Comparison of ENCODE assay signal across 9 cellular contexts in the genomic region with DNA sequence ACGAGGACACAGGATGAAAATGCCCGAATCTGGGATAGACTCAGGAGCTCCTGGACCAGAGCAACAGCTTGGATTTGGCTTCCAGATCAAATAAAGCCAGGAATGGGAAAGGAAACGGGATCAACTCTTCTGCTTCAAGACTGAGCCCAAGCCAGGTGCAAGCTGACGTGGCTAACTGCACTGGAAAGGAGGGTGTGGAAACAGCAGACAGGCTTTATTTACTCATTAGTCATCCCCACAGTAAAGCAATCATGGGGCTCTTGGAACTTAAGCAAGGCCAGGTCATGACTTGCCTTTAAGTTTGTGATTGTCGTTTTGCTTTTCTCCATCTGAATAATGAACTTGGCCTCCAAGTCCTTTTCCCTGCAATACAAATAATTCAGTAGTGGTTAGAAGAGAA. TPM values are rescaled to one million over a fixed set of nuclear protein-coding genes. Genes with fewer than 3 reads are reported as not detected.
A peak's percentile ranks its signal among the peaks of the same experiment; 100 is the strongest.
DNase-seq lines count a peak whose midpoint lies in the region; ATAC-seq and TF ChIP-seq lines count a peak whose summit lies in the region.
"Had no signal": no experiment of that assay in that cellular context is flagged by ENCODE, and none has a peak within 500 bp of the region (broad histone marks: within the 10 kb centered on the region; RNA-seq: fewer than 3 reads in every experiment).

No MANE protein-coding gene starts in this region.

- peaks cover 30% of the 10 kb centered on the region for H3K36me3 Mint-ChIP-seq in WTC11

- H3K9me3 Mint-ChIP-seq in WTC11: peaks cover 24% of the 10 kb centered on the region

- no peaks in the 10 kb centered on the region for H3K9me2 ChIP-seq in Karpas-422 (replicated peaks; ENCODE audit: insufficient read depth, low read length)

- no peaks in the 10 kb centered on the region for H3K79me2 ChIP-seq in ACC112 (ENCODE audit: control insufficient read depth, insufficient read depth, low read length, unreplicated experiment)
- no peaks in the 10 kb centered on the region for H3K79me2 ChIP-seq in Karpas-422 (ENCODE audit: low read length)

- no peaks in the 10 kb centered on the region for H3K9me3 ChIP-seq in Karpas-422 (ENCODE audit: low read length)

- H3K4me2 ChIP-seq in Karpas-422 (ENCODE audit: low read depth, low read length, poor library complexity, severe bottlenecking): no peak overlapping the region

- ATAC-seq in WTC11: no peak; the same call in 1 of the 2 replicates

- no peak for TF ChIP-seq CTCF in WTC11 (IDR thresholded peaks at IDR 0.05)

- CTCF ChIA-PET in WTC11 (lab: Charles Lee): interaction anchor here (0.5 kb wide), 1 partner anchor 213 kb away, joined by 3 read pairs; no protein-coding TSS in a partner anchor

- POLR2A ChIA-PET in WTC11 (lab: Charles Lee): no interaction called here

- H3K27me3 Mint-ChIP-seq in WTC11 (ENCODE audit: low read depth): no peaks in the 10 kb centered on the region

- H3K27me3 ChIP-seq in ACC112 (ENCODE audit: insufficient read depth, low read length) (no peaks in the 10 kb centered on the region), Karpas-422 (ENCODE audit: low read length) (no peaks in the 10 kb centered on the region)

- DNase-seq in M059J (ENCODE audit: low read depth) (peak; percentile 92), WTC11 (ENCODE audit: low spot score) (no peak), left kidney (ENCODE audit: low read depth, low spot score) (peak; percentile 56), SKM-1 treated with dmso at 0.1 percent for 144 hours (lab: John Stamatoyannopoulos, UW; ENCODE audit: unreplicated experiment) (no peak), OCI-M2 (lab: John Stamatoyannopoulos, UW; ENCODE audit: unreplicated experiment) (no peak), Karpas-422 (no peak)
- DNase-seq in stimulated activated naive CD4-positive, alpha-beta T cell treated with Interleukin-2 at 50 U/mL for 16 hours (lab: John Stamatoyannopoulos, UW): no peak

- no peak overlapping the region for H3K4me3 Mint-ChIP-seq in WTC11

- no peak overlapping the region for H3K9ac ChIP-seq in Karpas-422 (ENCODE audit: low read length)

- H3K4me3 ChIP-seq in ACC112 (ENCODE audit: low read depth, low read length) (0 out of 2 replicates have a peak overlapping the region, but pooled peaks have one; percentile 17), Karpas-422 (ENCODE audit: low read length) (no peak overlapping the region)

- H3K27ac ChIP-seq in ACC112 (ENCODE audit: low read depth, low read length) (peak overlapping the region; percentile 63), Karpas-422 (ENCODE audit: low read length) (no peak overlapping the region)
- H3K27ac ChIP-seq: VCaP had no signal

- H2AFZ ChIP-seq in ACC112 (ENCODE audit: low read length, unreplicated experiment) (peak overlapping the region; percentile 43), Karpas-422 (ENCODE audit: low read length) (no peak overlapping the region)

- peak overlapping the region; percentile 23; the same call in 1 of the 2 replicates for H3K27ac Mint-ChIP-seq in WTC11

- H3K4me1 Mint-ChIP-seq in WTC11: peaks cover 38% of the 10 kb centered on the region

- no peaks in the 10 kb centered on the region for H4K20me1 ChIP-seq in Karpas-422 (ENCODE audit: insufficient read depth, low read depth, low read length)

- H3K36me3 ChIP-seq in ACC112 (ENCODE audit: insufficient read depth, low read length): no peaks in the 10 kb centered on the region
- no peaks in the 10 kb centered on the region for H3K36me3 ChIP-seq in Karpas-422 (ENCODE audit: insufficient read depth, low read length)

- H3K4me1 ChIP-seq in ACC112 (ENCODE audit: control insufficient read depth, insufficient read depth, low read length, unreplicated experiment) (peaks cover 24% of the 10 kb centered on the region), Karpas-422 (ENCODE audit: low read length) (no peaks in the 10 kb centered on the region)

TF ChIP-seq in WTC11, 78 proteins besides CTCF, POLR2A, EP300 and RAD21 (continues in another document):
- TF ChIP-seq ZNF423 (CRISPR knock-in tag; IDR thresholded peaks at IDR 0.05): no peak
- TF ChIP-seq, protein P1, sequence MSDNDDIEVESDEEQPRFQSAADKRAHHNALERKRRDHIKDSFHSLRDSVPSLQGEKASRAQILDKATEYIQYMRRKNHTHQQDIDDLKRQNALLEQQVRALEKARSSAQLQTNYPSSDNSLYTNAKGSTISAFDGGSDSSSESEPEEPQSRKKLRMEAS (CRISPR knock-in tag; IDR thresholded peaks at IDR 0.05): no peak
- TF ChIP-seq ZNF138 (CRISPR knock-in tag; conservative IDR thresholded peaks at IDR 0.05): no peak
- TF ChIP-seq, protein P2, sequence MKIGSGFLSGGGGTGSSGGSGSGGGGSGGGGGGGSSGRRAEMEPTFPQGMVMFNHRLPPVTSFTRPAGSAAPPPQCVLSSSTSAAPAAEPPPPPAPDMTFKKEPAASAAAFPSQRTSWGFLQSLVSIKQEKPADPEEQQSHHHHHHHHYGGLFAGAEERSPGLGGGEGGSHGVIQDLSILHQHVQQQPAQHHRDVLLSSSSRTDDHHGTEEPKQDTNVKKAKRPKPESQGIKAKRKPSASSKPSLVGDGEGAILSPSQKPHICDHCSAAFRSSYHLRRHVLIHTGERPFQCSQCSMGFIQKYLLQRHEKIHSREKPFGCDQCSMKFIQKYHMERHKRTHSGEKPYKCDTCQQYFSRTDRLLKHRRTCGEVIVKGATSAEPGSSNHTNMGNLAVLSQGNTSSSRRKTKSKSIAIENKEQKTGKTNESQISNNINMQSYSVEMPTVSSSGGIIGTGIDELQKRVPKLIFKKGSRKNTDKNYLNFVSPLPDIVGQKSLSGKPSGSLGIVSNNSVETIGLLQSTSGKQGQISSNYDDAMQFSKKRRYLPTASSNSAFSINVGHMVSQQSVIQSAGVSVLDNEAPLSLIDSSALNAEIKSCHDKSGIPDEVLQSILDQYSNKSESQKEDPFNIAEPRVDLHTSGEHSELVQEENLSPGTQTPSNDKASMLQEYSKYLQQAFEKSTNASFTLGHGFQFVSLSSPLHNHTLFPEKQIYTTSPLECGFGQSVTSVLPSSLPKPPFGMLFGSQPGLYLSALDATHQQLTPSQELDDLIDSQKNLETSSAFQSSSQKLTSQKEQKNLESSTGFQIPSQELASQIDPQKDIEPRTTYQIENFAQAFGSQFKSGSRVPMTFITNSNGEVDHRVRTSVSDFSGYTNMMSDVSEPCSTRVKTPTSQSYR (CRISPR knock-in tag; IDR thresholded peaks at IDR 0.05): no peak
- no peak for TF ChIP-seq RELA (CRISPR knock-in tag; IDR thresholded peaks at IDR 0.05; ENCODE audit: borderline replicate concordance)
- no peak for TF ChIP-seq TEAD1 (CRISPR knock-in tag; IDR thresholded peaks at IDR 0.05)
- no peak for TF ChIP-seq SMAD4 (CRISPR knock-in tag; IDR thresholded peaks at IDR 0.05)
- TF ChIP-seq, protein P3, sequence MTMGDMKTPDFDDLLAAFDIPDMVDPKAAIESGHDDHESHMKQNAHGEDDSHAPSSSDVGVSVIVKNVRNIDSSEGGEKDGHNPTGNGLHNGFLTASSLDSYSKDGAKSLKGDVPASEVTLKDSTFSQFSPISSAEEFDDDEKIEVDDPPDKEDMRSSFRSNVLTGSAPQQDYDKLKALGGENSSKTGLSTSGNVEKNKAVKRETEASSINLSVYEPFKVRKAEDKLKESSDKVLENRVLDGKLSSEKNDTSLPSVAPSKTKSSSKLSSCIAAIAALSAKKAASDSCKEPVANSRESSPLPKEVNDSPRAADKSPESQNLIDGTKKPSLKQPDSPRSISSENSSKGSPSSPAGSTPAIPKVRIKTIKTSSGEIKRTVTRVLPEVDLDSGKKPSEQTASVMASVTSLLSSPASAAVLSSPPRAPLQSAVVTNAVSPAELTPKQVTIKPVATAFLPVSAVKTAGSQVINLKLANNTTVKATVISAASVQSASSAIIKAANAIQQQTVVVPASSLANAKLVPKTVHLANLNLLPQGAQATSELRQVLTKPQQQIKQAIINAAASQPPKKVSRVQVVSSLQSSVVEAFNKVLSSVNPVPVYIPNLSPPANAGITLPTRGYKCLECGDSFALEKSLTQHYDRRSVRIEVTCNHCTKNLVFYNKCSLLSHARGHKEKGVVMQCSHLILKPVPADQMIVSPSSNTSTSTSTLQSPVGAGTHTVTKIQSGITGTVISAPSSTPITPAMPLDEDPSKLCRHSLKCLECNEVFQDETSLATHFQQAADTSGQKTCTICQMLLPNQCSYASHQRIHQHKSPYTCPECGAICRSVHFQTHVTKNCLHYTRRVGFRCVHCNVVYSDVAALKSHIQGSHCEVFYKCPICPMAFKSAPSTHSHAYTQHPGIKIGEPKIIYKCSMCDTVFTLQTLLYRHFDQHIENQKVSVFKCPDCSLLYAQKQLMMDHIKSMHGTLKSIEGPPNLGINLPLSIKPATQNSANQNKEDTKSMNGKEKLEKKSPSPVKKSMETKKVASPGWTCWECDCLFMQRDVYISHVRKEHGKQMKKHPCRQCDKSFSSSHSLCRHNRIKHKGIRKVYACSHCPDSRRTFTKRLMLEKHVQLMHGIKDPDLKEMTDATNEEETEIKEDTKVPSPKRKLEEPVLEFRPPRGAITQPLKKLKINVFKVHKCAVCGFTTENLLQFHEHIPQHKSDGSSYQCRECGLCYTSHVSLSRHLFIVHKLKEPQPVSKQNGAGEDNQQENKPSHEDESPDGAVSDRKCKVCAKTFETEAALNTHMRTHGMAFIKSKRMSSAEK (CRISPR knock-in tag; IDR thresholded peaks at IDR 0.05; ENCODE audit: borderline replicate concordance): no peak
- TF ChIP-seq, protein P4, sequence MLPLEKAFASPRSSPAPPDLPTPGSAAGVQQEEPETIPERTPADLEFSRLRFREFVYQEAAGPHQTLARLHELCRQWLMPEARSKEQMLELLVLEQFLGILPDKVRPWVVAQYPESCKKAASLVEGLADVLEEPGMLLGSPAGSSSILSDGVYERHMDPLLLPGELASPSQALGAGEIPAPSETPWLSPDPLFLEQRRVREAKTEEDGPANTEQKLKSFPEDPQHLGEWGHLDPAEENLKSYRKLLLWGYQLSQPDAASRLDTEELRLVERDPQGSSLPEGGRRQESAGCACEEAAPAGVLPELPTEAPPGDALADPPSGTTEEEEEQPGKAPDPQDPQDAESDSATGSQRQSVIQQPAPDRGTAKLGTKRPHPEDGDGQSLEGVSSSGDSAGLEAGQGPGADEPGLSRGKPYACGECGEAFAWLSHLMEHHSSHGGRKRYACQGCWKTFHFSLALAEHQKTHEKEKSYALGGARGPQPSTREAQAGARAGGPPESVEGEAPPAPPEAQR (CRISPR knock-in tag; IDR thresholded peaks at IDR 0.05): no peak
- TF ChIP-seq ZNF671 (CRISPR knock-in tag; IDR thresholded peaks at IDR 0.05): no peak

RNA-seq across cellular contexts. Expression of a gene that starts 45.2 kb away (rescaled TPM):
- total RNA-seq in M059J (2014; rRNA removed; shearing (Covaris generic)): 7.2 and 16.5 TPM in 2 replicates
- total RNA-seq in WTC11 (2021): 7.5 to 7.9 TPM (median 7.6 TPM) in 3 replicates
- total RNA-seq in Karpas-422 (2014; rRNA removed; shearing (Covaris generic); ENCODE audit: low replicate concordance): 6.1 and 8.4 TPM in 2 replicates

Comparison
In these comparisons a context has a peak if more than half of its experiments do, and no peak if none do; other contexts are left out.
1. DNase-seq: peak in M059J (single experiment) and left kidney (single experiment); none in WTC11 (single experiment), SKM-1 treated with dmso at 0.1 percent for 144 hours (single experiment), stimulated activated naive CD4-positive, alpha-beta T cell treated with Interleukin-2 at 50 U/mL for 16 hours (single experiment), OCI-M2 (single experiment) and Karpas-422 (single experiment).